Comparison of ENCODE assay signal across 8 cellular contexts in genomic region chr17:78933959-78934568, GRCh38. TPM values are rescaled to one million over a fixed set of nuclear protein-coding genes. Genes with fewer than 3 reads are reported as not detected.
DNase-seq lines count a peak whose midpoint lies in the region; ATAC-seq, FAIRE-seq and TF ChIP-seq lines count a peak whose summit lies in the region.

No MANE protein-coding gene starts in this region.

- intact Hi-C loops in Right ventricle myocardium inferior (cut with DNase I), result loop anchor here (1.0 kb wide), 1 partner anchor 93 kb away; no protein-coding TSS in a partner anchor
- intact Hi-C loops in pancreas (cut with DNase I), result loop anchor here in 1 of 3 donors (10.0 kb wide), 1 partner anchor 51 kb away; no protein-coding TSS in a partner anchor
- intact Hi-C loops in natural killer cell (cut with micrococcal nuclease), result no loop called here

- 5 to 6% methylated on average over 14 to 16 of the region's 16 CpGs for WGBS in pancreas, 2 donors

- ATAC-seq in Right ventricle myocardium inferior, result peak; percentile 92
- ATAC-seq in pancreas, result peak; percentile 91 to 95 (median 94)
- ATAC-seq in natural killer cell, result no peak

- no peak for TF ChIP-seq CTCF in pancreas (IDR thresholded peaks at IDR 0.05)
- no peak for TF ChIP-seq CTCF in natural killer cell (IDR thresholded peaks at IDR 0.05)

- DNase-seq in DMS153 (lab: John Stamatoyannopoulos, UW) (peak; percentile 89), NCI-H1694 treated with DMSO at 0.1 percent for 48 hours (lab: John Stamatoyannopoulos, UW) (peak; percentile 67), adipocyte (ENCODE audit: low read depth) (peak; percentile 99), Right ventricle myocardium inferior (ENCODE audit: missing footprints) (peak; percentile 95), pancreas (peak; percentile 91 to 99 (median 98)), GDM1 (lab: John Stamatoyannopoulos, UW) (no peak), NCI-H1930 (lab: John Stamatoyannopoulos, UW) (no peak), natural killer cell (no peak)

- H3K4me1 ChIP-seq in adipocyte (ENCODE audit: control insufficient read depth, insufficient read depth, low read length) (peaks cover 30% of the 10 kb centered on the region), pancreas (peaks cover 7 to 19% (median 10%) of the 10 kb centered on the region in 3 donors)

- H3K4me3 ChIP-seq in adipocyte (ENCODE audit: low read length) (peak overlapping the region; percentile 48), pancreas (peak overlapping the region in 1 of 4 donors; percentile 35)

- H3K9me3 ChIP-seq in adipocyte (ENCODE audit: control insufficient read depth, low read length) (no peaks in the 10 kb centered on the region), pancreas (no peaks in the 10 kb centered on the region)

- FAIRE-seq in pancreas (lab: Jason Lieb, UNC), result peak; percentile 60

- no peaks in the 10 kb centered on the region for H3K36me3 Mint-ChIP-seq in natural killer cell

- H3K27me3 Mint-ChIP-seq in natural killer cell (ENCODE audit: low read depth in 2 of 2), result peaks cover 0 to 10% of the 10 kb centered on the region in 2 donors

- H3K27ac Mint-ChIP-seq in natural killer cell, result peak overlapping the region in 1 of 2 donors; percentile 47

- H3K9ac ChIP-seq in adipocyte (ENCODE audit: low read length), result peak overlapping the region; percentile 50

- no peaks in the 10 kb centered on the region for H3K9me3 Mint-ChIP-seq in natural killer cell

- H3K4me1 Mint-ChIP-seq in natural killer cell, result peaks cover 0 to 9% of the 10 kb centered on the region in 2 donors

- peak overlapping the region; percentile 63 to 96 (median 91) for H3K27ac ChIP-seq in pancreas

- H3K27me3 ChIP-seq in adipocyte (replicated peaks; ENCODE audit: control insufficient read depth, insufficient read depth, low read length), result no peaks in the 10 kb centered on the region
- no peaks in the 10 kb centered on the region for H3K27me3 ChIP-seq in pancreas

- H3K4me3 Mint-ChIP-seq in natural killer cell, result no peak overlapping the region

- H3K36me3 ChIP-seq in adipocyte (ENCODE audit: control insufficient read depth, insufficient read depth, low read length, severe bottlenecking), result no peaks in the 10 kb centered on the region
- H3K36me3 ChIP-seq in pancreas, result no peaks in the 10 kb centered on the region

RNA-seq across cellular contexts. Expression of gene TIMP2, which starts 8.9 kb away (rescaled TPM):
- 138 TPM for total RNA-seq in Right ventricle myocardium inferior
- total RNA-seq in pancreas, result 100 to 1,000 TPM in 1 of 6 donors, 10 to 100 TPM in 5; 39.9 to 128 (median 57.6) TPM
- 10 to 100 TPM; 22.2 to 42.7 TPM for polyA plus RNA-seq in pancreas
- 1 to 10 TPM; 3.6 to 8.2 (median 7.1) TPM for total RNA-seq in natural killer cell

RNA-seq across cellular contexts. Expression of gene CEP295NL, which starts 31.1 kb away (rescaled TPM):
- 0.60 TPM for total RNA-seq in Right ventricle myocardium inferior
- 1 to 10 TPM in 5 of 6 donors, under 1 TPM in 1; 0.87 to 5.1 (median 2.7) TPM for total RNA-seq in pancreas
- 1 to 10 TPM in 1 of 2 donors, under 1 TPM in 1; 0.21 to 4.1 TPM for polyA plus RNA-seq in pancreas
- total RNA-seq in natural killer cell, result 1 to 10 TPM in 2 of 3 donors, under 1 TPM in 1; 0.52 to 2.7 (median 2.1) TPM

RNA-seq across cellular contexts. Expression of gene LGALS3BP, which starts 45.7 kb away (rescaled TPM):
- 611 TPM for total RNA-seq in Right ventricle myocardium inferior
- total RNA-seq in pancreas, result 100 to 1,000 TPM in 2 of 6 donors, 10 to 100 TPM in 4; 35.3 to 169 (median 71.4) TPM
- 100 to 1,000 TPM in 1 of 2 donors, 10 to 100 TPM in 1; 80.1 to 102 TPM for polyA plus RNA-seq in pancreas
- 1 to 10 TPM; 4.2 to 8.8 (median 4.2) TPM for total RNA-seq in natural killer cell

Comparison
In these comparisons a context has a peak if more than half of its experiments do, and no peak if none do; other contexts are left out.
1. DNase-seq: peak in DMS153 (single experiment), NCI-H1694 treated with DMSO at 0.1 percent for 48 hours (single experiment), adipocyte (single experiment), Right ventricle myocardium inferior (single experiment) and pancreas (6 of 6); none in GDM1 (single experiment), NCI-H1930 (0 of 2) and natural killer cell (single experiment).
2. ATAC-seq: peak in Right ventricle myocardium inferior (single experiment) and pancreas (4 of 4); none in natural killer cell (0 of 3).
3. RNA of gene TIMP2, which starts 8.9 kb away (total RNA-seq): 138 TPM in Right ventricle myocardium inferior (single experiment) and 39.9 to 128 TPM in pancreas; 3.6 to 8.2 TPM in natural killer cell; every median in the first group is over 4 times any median in the second.